Comparison of ENCODE assay signal across 22 cellular contexts in genomic region chr6:38234141-38234540, GRCh38.
DNase-seq lines count a peak whose midpoint lies in the region; ATAC-seq and TF ChIP-seq lines count a peak whose summit lies in the region.
"Had no signal": no experiment of that assay in that cellular context is flagged by ENCODE, and none has a peak within 500 bp of the region (broad histone marks: within the 10 kb centered on the region; RNA-seq: fewer than 3 reads in every experiment).

No MANE protein-coding gene starts in this region.

- CTCF ChIA-PET in HCT116 (lab: Charles Lee): interaction anchor here (1.0 kb wide), 1 partner anchor 260 kb away, joined by 4 read pairs; no protein-coding TSS in a partner anchor

- H3K9me2 ChIP-seq in HCT116 (ENCODE audit: insufficient read depth) (no peaks in the 10 kb centered on the region), neural cell (ENCODE audit: insufficient read depth, low read length) (no peaks in the 10 kb centered on the region)

- TF ChIP-seq CTCF in HCT116 (IDR thresholded peaks at IDR 0.05 in 2 of 3, conservative IDR thresholded peaks at IDR 0.05 in 1 of 3; ENCODE audit: borderline replicate concordance in 1 of 3, insufficient read depth in 1 of 3, low read depth in 2 of 3, low read length in 2 of 3): peak in 2 of 3 experiments; percentile 12 to 26; a peak in 1 of 6 replicates
- 0 out of 2 replicates have a peak, but pooled peaks have one; percentile 23 for TF ChIP-seq CTCF in WERI-Rb-1 (IDR thresholded peaks at IDR 0.05; ENCODE audit: low read depth, low read length)
- no peak for TF ChIP-seq CTCF in neural cell (IDR thresholded peaks at IDR 0.05; ENCODE audit: poor library complexity, severe bottlenecking)
- TF ChIP-seq CTCF in right atrium auricular region (IDR thresholded peaks at IDR 0.05): no peak

- no peaks in the 10 kb centered on the region for H3K27me3 ChIP-seq in HCT116 (ENCODE audit: insufficient read depth, low read length)
- no peaks in the 10 kb centered on the region for H3K27me3 ChIP-seq in WERI-Rb-1 (ENCODE audit: insufficient read depth, low read depth, severe bottlenecking)
- no peaks in the 10 kb centered on the region for H3K27me3 ChIP-seq in neural cell (ENCODE audit: insufficient read depth, low read depth, low read length)
- no peaks in the 10 kb centered on the region for H3K27me3 ChIP-seq in right atrium auricular region
- H3K27me3 ChIP-seq: esophagus squamous epithelium had no signal

- DNase-seq in NCI-H146 (lab: John Stamatoyannopoulos, UW) (peak; percentile 28), NCI-H146 treated with DMSO at 0.1 percent for 48 hours (lab: John Stamatoyannopoulos, UW; ENCODE audit: unreplicated experiment) (no peak), HCT116 (ENCODE audit: low read depth, low spot score) (no peak), WERI-Rb-1 (no peak), NCI-H2107 treated with DMSO at 0.1 percent for 48 hours (lab: John Stamatoyannopoulos, UW; ENCODE audit: unreplicated experiment) (no peak), right atrium auricular region (ENCODE audit: low spot score) (no peak)
- DNase-seq in activated naive CD4-positive, alpha-beta T cell treated with Interleukin-2 at 50 U/mL for 16 hours: no peak
- DNase-seq: 8988T; activated CD4-positive, alpha-beta T cell treated with anti-CD3 and anti-CD28 coated beads, Interleukin-2, amount 10 ng/mL, durations not matched to agents 7 days and 5 days; activated gamma-delta T cell; activated T-cell treated with anti-CD3 and anti-CD28 coated beads, Interleukin-2, amount 50 U/mL, for 24 hours; caudate nucleus; CD4-positive, CD25-positive, alpha-beta regulatory T cell; esophagus squamous epithelium; HFFc6; NCI-H1092; NCI-H2029; NCI-H446; OCI-M1; SHP77; stimulated activated naive CD4-positive, alpha-beta T cell had no signal

- no peak for TF ChIP-seq EP300 in neural cell (conservative IDR thresholded peaks at IDR 0.05; ENCODE audit: poor library complexity, severe bottlenecking)

- H3K4me2 ChIP-seq in HCT116 (ENCODE audit: low read length) (no peak overlapping the region), neural cell (ENCODE audit: low read length) (no peak overlapping the region)

- no peak for TF ChIP-seq POLR2A in HCT116 (IDR thresholded peaks at IDR 0.05; ENCODE audit: borderline replicate concordance, extremely low read depth, insufficient read depth, insufficient read length)

- H3K9ac ChIP-seq in HCT116 (ENCODE audit: low read length): no peak overlapping the region
- H3K9ac ChIP-seq in neural cell (ENCODE audit: low read length): no peak overlapping the region

- H3K4me1 ChIP-seq in HCT116 (ENCODE audit: control insufficient read depth in 1 of 2, insufficient read depth in 2 of 2, low read length in 2 of 2) (peaks cover 0 to 4% of the 10 kb centered on the region in 2 experiments; a peak in 1 of 4 replicates), right atrium auricular region (no peaks in the 10 kb centered on the region)
- H3K4me1 ChIP-seq: esophagus squamous epithelium had no signal

- RAD21 ChIA-PET in HCT116 (lab: Charles Lee; ENCODE audit: low non-redundant PET in 1 of 2, low total read pairs in 2 of 2, uncharacterized antibody in 2 of 2, unreplicated experiment in 2 of 2): interaction anchor here in 1 of 2 experiments (0.8 kb wide), 1 partner anchor 51 kb away, joined by 4 read pairs; no protein-coding TSS in a partner anchor

- no peak overlapping the region for H3K4me3 ChIP-seq in HCT116 (replicated peaks in 1 of 2; ENCODE audit: low read depth in 1 of 2, low read length in 2 of 2)
- no peak overlapping the region for H3K4me3 ChIP-seq in WERI-Rb-1 (ENCODE audit: low read depth, low read length)
- no peak overlapping the region for H3K4me3 ChIP-seq in neural cell (ENCODE audit: low read length)
- H3K4me3 ChIP-seq in right atrium auricular region: no peak overlapping the region
- H3K4me3 ChIP-seq: esophagus squamous epithelium had no signal

- H2AFZ ChIP-seq in HCT116 (ENCODE audit: low read depth, low read length, poor library complexity, severe bottlenecking) (no peak overlapping the region), neural cell (ENCODE audit: low read depth, low read length) (no peak overlapping the region)

- no TSS peak for BruUV-seq in HCT116 (replicated peaks; lab: Mats Ljungman, UMichigan)

- H3K79me2 ChIP-seq in HCT116 (ENCODE audit: insufficient read depth, low read length): no peaks in the 10 kb centered on the region
- no peaks in the 10 kb centered on the region for H3K79me2 ChIP-seq in neural cell (replicated peaks; ENCODE audit: insufficient read depth, low read length)

- POLR2A ChIA-PET in HCT116 (lab: Charles Lee): no interaction called here

- TF ChIP-seq RAD21 in HCT116 (IDR thresholded peaks at IDR 0.05; ENCODE audit: low read depth) (peak; percentile 64), neural cell (conservative IDR thresholded peaks at IDR 0.05) (peak; percentile 21)

- H3K27ac ChIP-seq in HCT116 (ENCODE audit: low read depth, low read length): no peak overlapping the region
- no peak overlapping the region for H3K27ac ChIP-seq in WERI-Rb-1
- H3K27ac ChIP-seq in neural cell (ENCODE audit: low read length): no peak overlapping the region
- no peak overlapping the region for H3K27ac ChIP-seq in right atrium auricular region
- H3K27ac ChIP-seq: esophagus squamous epithelium had no signal

- H4K20me1 ChIP-seq in HCT116 (ENCODE audit: insufficient read depth): no peaks in the 10 kb centered on the region
- no peaks in the 10 kb centered on the region for H4K20me1 ChIP-seq in neural cell (ENCODE audit: insufficient read depth)

- no peaks in the 10 kb centered on the region for H3K36me3 ChIP-seq in HCT116 (ENCODE audit: control insufficient read depth in 1 of 2, insufficient read depth in 2 of 2, low read length in 2 of 2)
- no peaks in the 10 kb centered on the region for H3K36me3 ChIP-seq in WERI-Rb-1
- H3K36me3 ChIP-seq in neural cell (ENCODE audit: insufficient read depth, low read length): no peaks in the 10 kb centered on the region
- no peaks in the 10 kb centered on the region for H3K36me3 ChIP-seq in right atrium auricular region
- H3K36me3 ChIP-seq: esophagus squamous epithelium had no signal

- H3F3A ChIP-seq in neural cell (ENCODE audit: insufficient read depth, low read length, poor library complexity, severe bottlenecking): no peaks in the 10 kb centered on the region

- H3K9me3 ChIP-seq in HCT116 (ENCODE audit: control insufficient read depth in 1 of 2, insufficient read depth in 1 of 2, low read depth in 1 of 2, low read length in 2 of 2): no peaks in the 10 kb centered on the region
- no peaks in the 10 kb centered on the region for H3K9me3 ChIP-seq in WERI-Rb-1 (ENCODE audit: severe bottlenecking)
- H3K9me3 ChIP-seq in neural cell (ENCODE audit: low read length): no peaks in the 10 kb centered on the region
- H3K9me3 ChIP-seq in right atrium auricular region: no peaks in the 10 kb centered on the region
- H3K9me3 ChIP-seq: esophagus squamous epithelium had no signal

- ATAC-seq in HCT116: no peak

- intact Hi-C loops in HCT116 (cut with micrococcal nuclease): loop anchor here (5.0 kb wide), 1 partner anchor 258 kb away; no protein-coding TSS in a partner anchor

TF ChIP-seq in HCT116, 20 proteins besides CTCF, POLR2A, EP300 and RAD21 (continues in another document):
- TF ChIP-seq JUND (IDR thresholded peaks at IDR 0.05) (no peak), EGR1 (IDR thresholded peaks at IDR 0.05; ENCODE audit: low read depth) (no peak), TCF7L2 (IDR thresholded peaks at IDR 0.05; ENCODE audit: borderline replicate concordance, extremely low read depth, insufficient read depth, insufficient read length) (no peak), POLR2AphosphoS5 (IDR thresholded peaks at IDR 0.05; ENCODE audit: low read depth, low read length) (no peak)

TF ChIP-seq in neural cell, 6 proteins besides CTCF, POLR2A, EP300 and RAD21:
- TF ChIP-seq MXI1 (conservative IDR thresholded peaks at IDR 0.05; ENCODE audit: poor library complexity, severe bottlenecking): no peak
- no peak for TF ChIP-seq REST (IDR thresholded peaks at IDR 0.05; ENCODE audit: borderline replicate concordance)
- TF ChIP-seq POLR2AphosphoS5 (IDR thresholded peaks at IDR 0.05): no peak
- no peak for TF ChIP-seq EZH2 (IDR thresholded peaks at IDR 0.05; ENCODE audit: borderline replicate concordance, insufficient read depth, low read length, poor library complexity, severe bottlenecking)
- no peak for TF ChIP-seq TAF1 (IDR thresholded peaks at IDR 0.05; ENCODE audit: low read depth)
- TF ChIP-seq SMC3 (conservative IDR thresholded peaks at IDR 0.05; ENCODE audit: poor library complexity): no peak

Comparison
In these comparisons a context has a peak if more than half of its experiments do, and no peak if none do; other contexts are left out.
1. CTCF ChIP-seq: peak in HCT116 (2 of 3) and WERI-Rb-1 (single experiment); none in neural cell (single experiment) and right atrium auricular region (0 of 2).